In the genomic region with DNA sequence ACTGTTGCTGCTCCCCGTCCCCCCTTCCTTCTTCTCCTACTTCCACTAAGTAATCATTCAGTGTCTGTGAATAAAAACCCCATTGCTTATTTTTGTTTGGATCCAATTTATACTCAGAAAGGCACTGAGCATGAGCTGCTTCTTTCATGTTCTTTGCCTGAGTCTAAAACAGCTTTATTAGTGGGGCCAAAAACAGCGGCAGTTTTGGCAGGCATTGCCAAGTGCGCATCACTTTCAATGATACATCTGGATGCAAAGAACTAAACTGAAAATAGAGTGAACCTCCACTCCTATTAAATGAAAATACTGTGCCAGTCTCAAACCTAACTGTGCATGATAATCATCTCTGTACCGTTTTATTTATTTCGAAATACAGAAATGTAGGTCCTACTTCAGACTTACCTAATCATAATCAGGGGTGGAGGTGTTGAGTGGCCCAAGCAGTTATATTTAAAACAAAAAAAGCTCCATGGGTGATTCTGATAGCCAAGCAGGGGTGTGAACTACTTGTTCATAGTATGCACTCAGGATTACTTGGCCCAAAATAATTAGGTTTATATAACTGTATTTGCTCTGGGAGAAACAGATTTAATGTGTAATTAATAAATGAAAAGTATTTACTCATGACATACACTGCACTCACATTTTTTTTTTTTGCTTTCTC, we compare ENCODE assay signal across 19 cellular contexts. TPM values are rescaled to one million over a fixed set of nuclear protein-coding genes. Genes with fewer than 3 reads are reported as not detected.
DNase-seq lines count a peak whose midpoint lies in the region; ATAC-seq, FAIRE-seq and TF ChIP-seq lines count a peak whose summit lies in the region.
"Had no signal": no experiment of that assay in that cellular context is flagged by ENCODE, and none has a peak within 500 bp of the region (broad histone marks: within the 10 kb centered on the region; RNA-seq: fewer than 3 reads in every experiment).

No MANE protein-coding gene starts in this region.

- no peak for ATAC-seq in natural killer cell
- ATAC-seq in GM18868 (IDR thresholded peaks at IDR 0.05; ENCODE audit: unreplicated experiment), result no peak
- ATAC-seq in pancreas, result no peak

- no peaks in the 10 kb centered on the region for H3K36me3 Mint-ChIP-seq in natural killer cell

- TF ChIP-seq CTCF in fibroblast of pulmonary artery (IDR thresholded peaks at IDR 0.05; ENCODE audit: low read length, missing control alignments) (no peak), natural killer cell (IDR thresholded peaks at IDR 0.05) (no peak), pancreas (IDR thresholded peaks at IDR 0.05) (no peak), GM10248 (IDR thresholded peaks at IDR 0.05; ENCODE audit: control extremely low read depth, extremely low read depth, low read depth, missing control alignments) (no peak)

- H3K4me1 ChIP-seq in GM23248 (ENCODE audit: insufficient read depth) (peaks cover 64% of the 10 kb centered on the region), pancreas (no peaks in the 10 kb centered on the region)

- no peaks in the 10 kb centered on the region for H3K9me3 Mint-ChIP-seq in natural killer cell
- H3K9me3 Mint-ChIP-seq: activated CD4-positive, alpha-beta memory T cell treated with anti-CD3 and anti-CD28 coated beads for 36 hours; activated T-helper 2 cell treated with anti-CD3 and anti-CD28 coated beads, Interferon-gamma antibody, Interleukin-2, Interleukin-4, amounts not matched to agents 10 μg/mL and 5 μg/mL and 100 μg/mL, durations not matched to agents 14 hours and 24 hours and 36 hours had no signal

- POLR2A ChIA-PET in GM10248 (lab: Yijun Ruan, JAX), result no interaction called here

- peak overlapping the region; percentile 58 to 79 for H3K27ac Mint-ChIP-seq in natural killer cell
- H3K27ac Mint-ChIP-seq: activated CD4-positive, alpha-beta memory T cell treated with anti-CD3 and anti-CD28 coated beads for 36 hours; activated T-helper 2 cell treated with anti-CD3 and anti-CD28 coated beads, Interferon-gamma antibody, Interleukin-2, Interleukin-4, amounts not matched to agents 10 μg/mL and 5 μg/mL and 100 μg/mL, durations not matched to agents 14 hours and 24 hours and 36 hours had no signal

- CTCF ChIA-PET in GM10248 (lab: Yijun Ruan, JAX), result interaction anchor here (0.8 kb wide), 1 partner anchor 9 kb away, joined by 3 read pairs; no protein-coding TSS in a partner anchor

- H3K9ac ChIP-seq in GM23248, result no peak overlapping the region
- no peak overlapping the region for H3K9ac ChIP-seq in SK-N-MC (ENCODE audit: insufficient read length)
- H3K9ac ChIP-seq: BLaER1 treated with 17β-estradiol and CSF1 and Interleukin-3, amounts not matched to agents 10 nM and 100 nM had no signal

- peaks cover 65% of the 10 kb centered on the region; the same call in 1 of the 2 replicates for H4K20me1 ChIP-seq in GM23248 (ENCODE audit: insufficient read depth)

- H3K27ac ChIP-seq in GM23248 (0 out of 2 replicates have a peak overlapping the region, but pooled peaks have one; percentile 0), SK-N-MC (peak overlapping the region; percentile 48), pancreas (no peak overlapping the region)
- H3K27ac ChIP-seq: BLaER1 treated with 17β-estradiol and CSF1 and Interleukin-3, amounts not matched to agents 10 nM and 100 nM; coronary artery; skin epidermis; transverse colon had no signal

- no peak overlapping the region for H2AFZ ChIP-seq in GM23248

- H3K4me3 Mint-ChIP-seq in natural killer cell, result no peak overlapping the region
- H3K4me3 Mint-ChIP-seq: activated CD4-positive, alpha-beta memory T cell treated with anti-CD3 and anti-CD28 coated beads for 36 hours had no signal

- H3K4me2 ChIP-seq in GM23248 (ENCODE audit: unreplicated experiment), result no peak overlapping the region
- H3K4me2 ChIP-seq: BLaER1 treated with 17β-estradiol and CSF1 and Interleukin-3, amounts not matched to agents 10 nM and 100 nM had no signal

- FAIRE-seq in pancreas (lab: Jason Lieb, UNC), result no peak
- FAIRE-seq: keratinocyte, RCC 7860 had no signal

- peaks cover 87% of the 10 kb centered on the region for H3F3A ChIP-seq in GM23248 (ENCODE audit: insufficient read depth)

- H3K79me2 ChIP-seq in GM23248 (ENCODE audit: insufficient read depth), result peaks cover 100% of the 10 kb centered on the region

- in situ Hi-C loops in GM23248 (cut with MboI), result no loop called here

- 60 to 62% methylated on average over 5 of the region's 5 CpGs for WGBS in GM23248 (ENCODE audit: low coverage in 1 of 2, low lambda C conversion rate in 2 of 2, missing lambda C conversion rate in 2 of 2), 2 experiments
- WGBS in pancreas, 2 donors, result 80 to 84% methylated on average over 5 of the region's 5 CpGs

- H3K4me3 ChIP-seq in GM23248, result no peak overlapping the region
- no peak overlapping the region for H3K4me3 ChIP-seq in SK-N-MC
- H3K4me3 ChIP-seq in fibroblast of pulmonary artery (replicated peaks; ENCODE audit: low read depth, low read length), result no peak overlapping the region
- H3K4me3 ChIP-seq in pancreas, result no peak overlapping the region
- H3K4me3 ChIP-seq: BLaER1 treated with 17β-estradiol and CSF1 and Interleukin-3, amounts not matched to agents 10 nM and 100 nM; coronary artery; skin epidermis; transverse colon had no signal

- H3K27me3 Mint-ChIP-seq in natural killer cell (ENCODE audit: low read depth in 2 of 2), result no peaks in the 10 kb centered on the region
- H3K27me3 Mint-ChIP-seq: activated CD4-positive, alpha-beta memory T cell treated with anti-CD3 and anti-CD28 coated beads for 36 hours had no signal

- H3K9me3 ChIP-seq in GM23248 (ENCODE audit: low read depth) (no peaks in the 10 kb centered on the region), SK-N-MC (ENCODE audit: low read depth, low read length) (no peaks in the 10 kb centered on the region), pancreas (no peaks in the 10 kb centered on the region)
- H3K9me3 ChIP-seq: transverse colon had no signal

- H3K4me1 Mint-ChIP-seq in natural killer cell, result peaks cover 58 to 71% of the 10 kb centered on the region in 2 donors

- H3K27me3 ChIP-seq in GM23248 (replicated peaks; ENCODE audit: insufficient read depth), result no peaks in the 10 kb centered on the region
- H3K27me3 ChIP-seq in pancreas, result no peaks in the 10 kb centered on the region
- H3K27me3 ChIP-seq: BLaER1 treated with 17β-estradiol and CSF1 and Interleukin-3, amounts not matched to agents 10 nM and 100 nM; transverse colon had no signal

- H3K9me2 ChIP-seq in GM23248 (ENCODE audit: insufficient read depth), result no peaks in the 10 kb centered on the region

- peaks cover 5% of the 10 kb centered on the region; the same call in 1 of the 2 replicates for H3K36me3 ChIP-seq in GM23248 (ENCODE audit: low read depth)
- no peaks in the 10 kb centered on the region for H3K36me3 ChIP-seq in SK-N-MC (ENCODE audit: insufficient read depth, low read length)
- H3K36me3 ChIP-seq in pancreas, result no peaks in the 10 kb centered on the region
- H3K36me3 ChIP-seq: transverse colon had no signal

- DNase-seq in GM23248 (peak; percentile 23), SK-N-MC (ENCODE audit: low read depth, low spot score) (no peak), fibroblast of pulmonary artery (ENCODE audit: low read depth) (peak; percentile 39), natural killer cell (no peak), pancreas (no peak), GM10248 (ENCODE audit: extremely low spot score) (no peak)
- DNase-seq: activated CD4-positive, alpha-beta memory T cell treated with anti-CD3 and anti-CD28 coated beads for 36 hours; DMS53; glutamatergic neuron; NCI-H82; SW 1271; transverse colon had no signal

- intact Hi-C loops in natural killer cell (cut with micrococcal nuclease) (no loop called here), pancreas (cut with DNase I) (no loop called here)

RNA-seq across cellular contexts. Expression of a gene that starts 48.4 kb away (rescaled TPM):
- total RNA-seq in GM23248 (2014; rRNA removed; shearing (Covaris generic)), result 1,026 and 1,186 TPM in 2 replicates
- polyA plus RNA-seq in GM23248 (2016; fragmentation: Nextera tagmentation; extraction: Ambion mirVana), result 693 and 700 TPM in 2 replicates
- total RNA-seq in natural killer cell, result 10 to 100 TPM; 34.1 to 57.5 (median 42.1) TPM
- 10 to 100 TPM; 20.3 to 36.3 (median 23.0) TPM for total RNA-seq in pancreas
- 10 to 100 TPM in 1 of 2 donors, 1 to 10 TPM in 1; 8.0 to 13.4 TPM for polyA plus RNA-seq in pancreas

Comparison
In these comparisons a context has a peak if more than half of its experiments do, and no peak if none do; other contexts are left out.
1. DNase-seq: peak in GM23248 (single experiment) and fibroblast of pulmonary artery (single experiment); none in SK-N-MC (single experiment), natural killer cell (single experiment), pancreas (0 of 6) and GM10248 (single experiment).
2. H3K27ac ChIP-seq: peak in GM23248 (single experiment) and SK-N-MC (single experiment); none in pancreas (0 of 4).
3. RNA of a gene that starts 48.4 kb away (total RNA-seq): 1,026 to 1,186 TPM in GM23248; 34.1 to 57.5 TPM in natural killer cell and 20.3 to 36.3 TPM in pancreas; every median in the first group is over 10 times any median in the second.